Comparison of ENCODE assay signal across 17 cellular contexts in the genomic region with DNA sequence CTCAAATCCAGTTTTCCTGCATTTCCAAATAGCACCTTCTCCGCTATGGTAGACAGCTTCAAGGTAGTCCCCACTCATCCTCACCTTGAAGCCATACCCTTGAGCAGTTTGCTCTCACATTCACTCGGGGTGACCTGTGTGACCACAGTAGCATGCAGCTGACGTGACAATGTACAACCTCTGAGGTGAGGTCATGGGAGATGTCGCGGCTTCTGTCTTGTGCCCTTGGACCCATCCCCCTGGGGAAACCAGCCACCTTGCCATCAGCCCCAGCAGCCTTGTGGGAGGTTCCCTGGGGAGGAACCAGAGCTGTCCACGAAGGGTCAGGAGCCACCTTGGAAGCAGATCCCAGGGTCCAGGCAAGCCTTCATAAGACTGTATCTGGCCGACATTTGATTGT. TPM values are rescaled to one million over a fixed set of nuclear protein-coding genes. Genes with fewer than 3 reads are reported as not detected.
DNase-seq lines count a peak whose midpoint lies in the region; ATAC-seq, FAIRE-seq and TF ChIP-seq lines count a peak whose summit lies in the region.
"Had no signal": no experiment of that assay in that cellular context is flagged by ENCODE, and none has a peak within 500 bp of the region (broad histone marks: within the 10 kb centered on the region; RNA-seq: fewer than 3 reads in every experiment).

No MANE protein-coding gene starts in this region.

- H3K36me3 Mint-ChIP-seq in CD4-positive, alpha-beta T cell (ENCODE audit: low read depth): no peaks in the 10 kb centered on the region
- no peaks in the 10 kb centered on the region for H3K36me3 Mint-ChIP-seq in T-cell
- no peaks in the 10 kb centered on the region for H3K36me3 Mint-ChIP-seq in neural crest cell (ENCODE audit: low read depth)
- no peaks in the 10 kb centered on the region for H3K36me3 Mint-ChIP-seq in naive thymus-derived CD8-positive, alpha-beta T cell
- H3K36me3 Mint-ChIP-seq: CD4-positive, alpha-beta memory T cell had no signal

- H3K9me3 Mint-ChIP-seq in CD4-positive, alpha-beta T cell: no peaks in the 10 kb centered on the region
- H3K9me3 Mint-ChIP-seq in T-cell (no peaks in the 10 kb centered on the region), neural crest cell (no peaks in the 10 kb centered on the region)
- H3K9me3 Mint-ChIP-seq in naive thymus-derived CD8-positive, alpha-beta T cell: no peaks in the 10 kb centered on the region
- H3K9me3 Mint-ChIP-seq: CD4-positive, alpha-beta memory T cell had no signal

- POLR2A ChIA-PET in CD4-positive, alpha-beta T cell (lab: Charles Lee): interaction anchor here (0.8 to 7.9 kb wide), 2 partner anchors 14 to 38 kb away, joined by 3 to 72 read pairs; partner anchors contain the start of gene DUSP10
- POLR2A ChIA-PET in T-cell (lab: Charles Lee): no interaction called here
- POLR2A ChIA-PET in GM12878 (lab: Charles Lee): interaction anchor here (0.9 to 13.0 kb wide), 6 partner anchors 8 to 36 kb away, joined by 3 to 203 read pairs (median 5); no protein-coding TSS in a partner anchor
- POLR2A ChIA-PET in naive thymus-derived CD8-positive, alpha-beta T cell (lab: Charles Lee): interaction anchor here (2.1 kb wide), 1 partner anchor 38 kb away, joined by 10 read pairs; the partner anchor contains the start of gene DUSP10

- H3K27ac ChIP-seq in CD4-positive, alpha-beta T cell (ENCODE audit: low read depth, low read length): no peak overlapping the region
- 0 out of 2 replicates have a peak overlapping the region, but pooled peaks have one; percentile 16 for H3K27ac ChIP-seq in GM12878 (ENCODE audit: control insufficient read depth, insufficient read depth)
- H3K27ac ChIP-seq: KMS-11 had no signal

- no peak for FAIRE-seq in GM12878 (lab: Jason Lieb, UNC)
- FAIRE-seq: HepG2 had no signal

- no peak overlapping the region for H3K9ac ChIP-seq in GM12878 (ENCODE audit: control insufficient read depth, insufficient read depth, low read length)
- H3K9ac ChIP-seq: KMS-11 had no signal

- no peaks in the 10 kb centered on the region for H3K27me3 ChIP-seq in CD4-positive, alpha-beta T cell (ENCODE audit: control insufficient read depth, insufficient read depth, low read length)
- no peaks in the 10 kb centered on the region for H3K27me3 ChIP-seq in GM12878 (replicated peaks in 1 of 2; ENCODE audit: control insufficient read depth in 2 of 2, insufficient read depth in 2 of 2, low read length in 1 of 2)

- no peaks in the 10 kb centered on the region for H3K27me3 Mint-ChIP-seq in CD4-positive, alpha-beta T cell
- no peaks in the 10 kb centered on the region for H3K27me3 Mint-ChIP-seq in T-cell
- H3K27me3 Mint-ChIP-seq in neural crest cell (ENCODE audit: low read depth): peaks cover 8% of the 10 kb centered on the region
- H3K27me3 Mint-ChIP-seq in naive thymus-derived CD8-positive, alpha-beta T cell: no peaks in the 10 kb centered on the region
- H3K27me3 Mint-ChIP-seq: CD4-positive, alpha-beta memory T cell had no signal

- H3K4me1 ChIP-seq in GM12878 (ENCODE audit: control insufficient read depth, insufficient read depth, low read length): peaks cover 76% of the 10 kb centered on the region

- no peaks in the 10 kb centered on the region for H4K20me1 ChIP-seq in GM12878 (ENCODE audit: control insufficient read depth, insufficient read depth)

- TF ChIP-seq EP300 in GM12878 (IDR thresholded peaks at IDR 0.05; ENCODE audit: borderline replicate concordance in 1 of 2, control insufficient read depth in 1 of 2, low read depth in 2 of 2, low read length in 2 of 2): no peak

- no peak overlapping the region for H3K4me2 ChIP-seq in GM12878 (ENCODE audit: control insufficient read depth, insufficient read depth)
- H3K4me2 ChIP-seq: KMS-11 had no signal

- peaks cover 83% of the 10 kb centered on the region for H3K4me1 Mint-ChIP-seq in CD4-positive, alpha-beta T cell (ENCODE audit: low read depth)
- peaks cover 72 to 92% (median 80%) of the 10 kb centered on the region in 3 donors for H3K4me1 Mint-ChIP-seq in T-cell
- peaks cover 5% of the 10 kb centered on the region for H3K4me1 Mint-ChIP-seq in neural crest cell
- H3K4me1 Mint-ChIP-seq in naive thymus-derived CD8-positive, alpha-beta T cell: peaks cover 30 to 95% (median 68%) of the 10 kb centered on the region in 4 donors

- no TSS peak for BruUV-seq in GM12878 (replicated peaks; lab: Mats Ljungman, UMichigan)

- RAD21 ChIA-PET in GM12878 (lab: Charles Lee; ENCODE audit: unreplicated experiment): interaction anchor here (1.1 to 15.1 kb wide), 11 partner anchors 10 to 391 kb away, joined by 3 to 393 read pairs (median 15); partner anchors contain the start of gene DUSP10

- H3K9me3 ChIP-seq in CD4-positive, alpha-beta T cell (ENCODE audit: control insufficient read depth, low read length): no peaks in the 10 kb centered on the region
- H3K9me3 ChIP-seq in GM12878 (replicated peaks; ENCODE audit: control insufficient read depth, insufficient read depth, low read length): no peaks in the 10 kb centered on the region

- no peak overlapping the region for H3K4me3 Mint-ChIP-seq in CD4-positive, alpha-beta T cell
- H3K4me3 Mint-ChIP-seq in T-cell (peak overlapping the region in 1 of 3 donors; percentile 60), neural crest cell (no peak overlapping the region)
- H3K4me3 Mint-ChIP-seq in naive thymus-derived CD8-positive, alpha-beta T cell: peak overlapping the region in 1 of 10 donors; percentile 11

- no peak overlapping the region for H2AFZ ChIP-seq in GM12878 (ENCODE audit: control insufficient read depth, low read depth, low read length)

- no peak overlapping the region for H3K4me3 ChIP-seq in GM12878

- CTCF ChIA-PET in CD4-positive, alpha-beta T cell (lab: Charles Lee): no interaction called here
- CTCF ChIA-PET in T-cell (lab: Charles Lee) (no interaction called here), GM12878 (lab: Yijun Ruan, JAX) (interaction anchor here (0.6 to 12.3 kb wide), 8 partner anchors 10 to 302 kb away, joined by 3 to 153 read pairs (median 12); partner anchors contain the start of gene DUSP10)

- in situ Hi-C loops in GM12878 (cut with MboI): no loop called here

- no peak for TF ChIP-seq RAD21 in GM12878 (IDR thresholded peaks at IDR 0.05; ENCODE audit: insufficient read depth, low read depth, low read length)

- peak overlapping the region; percentile 88 for H3K27ac Mint-ChIP-seq in CD4-positive, alpha-beta T cell
- H3K27ac Mint-ChIP-seq in T-cell (peak overlapping the region; percentile 45 to 70), neural crest cell (ENCODE audit: unreplicated experiment) (peak overlapping the region; percentile 75)
- H3K27ac Mint-ChIP-seq in naive thymus-derived CD8-positive, alpha-beta T cell: peak overlapping the region in 4 of 10 donors; percentile 11 to 75 (median 39)

- TF ChIP-seq CTCF in CD4-positive, alpha-beta T cell (IDR thresholded peaks at IDR 0.05): no peak
- TF ChIP-seq CTCF in GM12878 (IDR thresholded peaks at IDR 0.05 in 2 of 3, conservative IDR thresholded peaks at IDR 0.05 in 1 of 3; ENCODE audit: control insufficient read depth in 2 of 3, extremely low read depth in 1 of 3, insufficient read depth in 1 of 3, low read depth in 3 of 3, low read length in 3 of 3): no peak
- TF ChIP-seq CTCF in neural crest cell (conservative IDR thresholded peaks at IDR 0.05): no peak

- no peak for TF ChIP-seq POLR2A in GM12878 (IDR thresholded peaks at IDR 0.05; ENCODE audit: low read depth, low read length)

- intact Hi-C loops in CD4-positive, alpha-beta T cell (cut with DNase I, micrococcal nuclease): loop anchor here in 1 of 2 experiments (10.0 kb wide), 1 partner anchor 55 kb away; no protein-coding TSS in a partner anchor
- intact Hi-C loops in GM12878 (cut with micrococcal nuclease; ENCODE audit: unreplicated experiment): no loop called here

- H3K79me2 ChIP-seq in GM12878 (ENCODE audit: control insufficient read depth, insufficient read depth, low read length): peaks cover 2% of the 10 kb centered on the region; the same call in 1 of the 2 replicates

- no peak for ATAC-seq in CD4-positive, alpha-beta T cell (ENCODE audit: poor library complexity)
- ATAC-seq in T-cell (replicated peaks in 1 of 4) (no peak), GM12878 (no peak), HG03342 (IDR thresholded peaks at IDR 0.05; ENCODE audit: unreplicated experiment) (no peak), GM18519 (IDR thresholded peaks at IDR 0.05; ENCODE audit: low FRiP score, unreplicated experiment) (no peak)
- ATAC-seq in naive thymus-derived CD8-positive, alpha-beta T cell: no peak
- ATAC-seq: HepG2, Panc1 had no signal

- H3K36me3 ChIP-seq in GM12878 (ENCODE audit: control insufficient read depth in 2 of 2, insufficient read depth in 2 of 2, low read length in 1 of 2): no peaks in the 10 kb centered on the region

- no peak for DNase-seq in CD4-positive, alpha-beta T cell
- DNase-seq in T-cell (no peak), GM12878 (ENCODE audit: low read depth, low spot score) (no peak), neural crest cell (ENCODE audit: low read depth, low spot score) (no peak)
- DNase-seq in naive thymus-derived CD8-positive, alpha-beta T cell: no peak
- DNase-seq: ACHN; AML-193; CD4-positive, alpha-beta memory T cell; GOT3; NCI-H1092; NCI-H2081 treated with DMSO at 0.1 percent for 48 hours; NCI-H524 had no signal

- SMC1A ChIA-PET in GM12878 (lab: Charles Lee; ENCODE audit: uncharacterized antibody, unreplicated experiment): interaction anchor here (0.7 to 18.9 kb wide), 16 partner anchors 9 to 315 kb away, joined by 3 to 510 read pairs (median 8); partner anchors contain the start of gene DUSP10

- 93% methylated on average over 7 of the region's 7 CpGs for WGBS in GM12878 (ENCODE audit: insufficient coverage, insufficient replicate concordance, low lambda C conversion rate, missing lambda C conversion rate)

RNA-seq across cellular contexts. Expression of gene DUSP10, which starts 38.3 kb away (rescaled TPM):
- total RNA-seq in CD4-positive, alpha-beta T cell: 10 to 100 TPM; 66.9 to 70.9 TPM
- total RNA-seq in T-cell (10 to 100 TPM in 2 of 5 donors, 1 to 10 TPM in 3; 5.2 to 64.2 (median 6.0) TPM), GM12878 (2014; rRNA removed) (37.7 and 38.4 TPM in 2 replicates), GM12878 (2014; rRNA removed; fragmentation: Illumina TruSeq; extraction: Trizol) (33.3 and 34.9 TPM in 2 replicates), GM12878 (2021) (27.6 and 27.7 TPM in 2 replicates), neural crest cell (1.6 and 1.7 TPM in 2 replicates)
- 55.2 and 55.7 TPM in 2 replicates for total RNA-seq in GM12878 (2013; cell fraction: nucleolus; rRNA removed)
- polyA plus RNA-seq in GM12878 (2011; ENCODE audit: low read depth): 12.1 TPM
- polyA plus RNA-seq in GM12878 (2011; rRNA removed) (32.3 and 36.7 TPM in 2 replicates), GM12878 (2014; fragmentation: Illumina TruSeq; extraction: Trizol) (26.9 and 27.4 TPM in 2 replicates), GM12878 (2014; fragmentation: Nextera tagmentation; extraction: Ambion mirVana) (10 to 100 TPM; 20.3 to 32.1 TPM), GM12878 (2014; rRNA removed) (22.9 and 27.3 TPM in 2 replicates), GM12878 (2016; fragmentation: Nextera tagmentation; extraction: Ambion mirVana) (10 to 100 TPM; 27.7 to 28.0 TPM)
- polyA plus RNA-seq in GM12878 (2011; cell fraction: cytosol; rRNA removed): 54.2 and 57.2 TPM in 2 replicates
- polyA plus RNA-seq in GM12878 (2011; cell fraction: nucleus; rRNA removed): 39.7 and 50.3 TPM in 2 replicates
- polyA plus RNA-seq in GM12878 (2012): 17.1 and 20.4 TPM in 2 replicates
- 84.4 and 93.6 TPM in 2 replicates for polyA minus RNA-seq in GM12878 (2011; rRNA and poly(A)+ RNA removed)
- 18.3 and 20.3 TPM in 2 replicates for polyA minus RNA-seq in GM12878 (2011; cell fraction: cytosol; rRNA and poly(A)+ RNA removed)
- polyA minus RNA-seq in GM12878 (2011; cell fraction: nucleus; rRNA and poly(A)+ RNA removed): 60.7 and 101 TPM in 2 replicates
- 1 to 10 TPM; 2.7 to 4.2 TPM for total RNA-seq in naive thymus-derived CD8-positive, alpha-beta T cell
- 1 to 10 TPM; 1.4 to 4.4 (median 2.5) TPM for polyA plus RNA-seq in naive thymus-derived CD8-positive, alpha-beta T cell

Comparison
In these comparisons a context has a peak if more than half of its experiments do, and no peak if none do; other contexts are left out.
1. POLR2A ChIA-PET loops: an anchor here in CD4-positive, alpha-beta T cell (0.8 to 7.9 kb wide), GM12878 (0.9 to 13.0 kb wide) and naive thymus-derived CD8-positive, alpha-beta T cell (2.1 kb wide); none called in T-cell.